8 cellular contexts compared by ENCODE assay signal in the genomic region with DNA sequence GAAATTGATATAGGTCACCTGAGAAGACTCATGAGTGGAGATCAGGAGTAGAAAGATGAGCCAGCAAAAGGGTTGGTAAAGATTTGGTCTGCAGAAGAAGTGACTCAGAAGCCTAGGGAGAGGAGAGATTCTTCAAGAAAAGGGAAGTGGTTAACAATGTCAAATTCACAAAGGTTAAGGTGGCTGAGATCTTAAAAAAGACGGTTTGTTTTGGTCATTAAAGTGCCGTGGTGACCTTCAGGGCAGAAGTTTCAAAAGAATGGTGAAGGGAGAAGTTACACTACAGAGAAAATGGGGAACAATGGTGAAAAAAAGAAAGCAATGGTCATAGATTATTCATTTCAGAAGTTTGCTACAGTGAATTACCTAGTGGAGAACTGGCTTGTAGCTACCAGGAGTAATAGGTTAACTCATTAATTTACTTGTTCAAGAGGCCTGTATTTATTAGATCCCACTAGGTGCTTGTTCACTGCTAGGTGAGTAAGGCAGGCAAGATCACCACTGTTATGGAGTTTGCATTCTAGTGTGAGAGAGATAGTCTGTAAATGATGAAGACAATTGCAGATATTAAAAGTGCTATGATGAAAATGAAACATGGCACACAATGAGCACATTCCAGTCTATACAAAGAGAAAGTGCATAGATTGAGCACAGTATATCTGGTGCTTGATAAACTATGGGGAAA. TPM values are rescaled to one million over a fixed set of nuclear protein-coding genes. Genes with fewer than 3 reads are reported as not detected.
DNase-seq lines count a peak whose midpoint lies in the region; ATAC-seq and TF ChIP-seq lines count a peak whose summit lies in the region.

No MANE protein-coding gene starts in this region.

- no peaks in the 10 kb centered on the region for H3K36me3 ChIP-seq in tibial nerve

- no peak overlapping the region for H3K4me3 Mint-ChIP-seq in activated CD4-positive, alpha-beta T cell treated with anti-CD3 and anti-CD28 coated beads for 36 hours
- no peak overlapping the region for H3K4me3 Mint-ChIP-seq in stimulated activated memory B cell treated with anti-CD40 and anti-IgM and Interleukin-4, amounts not matched to agents 10 μg/mL and 1 μg/mL and 100 μg/mL, for 72 hours

- intact Hi-C loops in activated CD4-positive, alpha-beta T cell treated with anti-CD3 and anti-CD28 coated beads for 36 hours (cut with DNase I, micrococcal nuclease), result loop anchor here (1.0 to 2.0 kb wide), 2 partner anchors 35 to 36 kb away; no protein-coding TSS in a partner anchor

- H3K9me3 ChIP-seq in tibial nerve, result no peaks in the 10 kb centered on the region

- H3K4me3 ChIP-seq in NB4 (ENCODE audit: low read depth, low read length), result peak overlapping the region; percentile 21
- no peak overlapping the region for H3K4me3 ChIP-seq in tibial nerve

- no peak for TF ChIP-seq EP300 in tibial nerve (IDR thresholded peaks at IDR 0.05)

- H3K27me3 Mint-ChIP-seq in activated CD4-positive, alpha-beta T cell treated with anti-CD3 and anti-CD28 coated beads for 36 hours, result peaks cover 2% of the 10 kb centered on the region
- no peaks in the 10 kb centered on the region for H3K27me3 Mint-ChIP-seq in stimulated activated memory B cell treated with anti-CD40 and anti-IgM and Interleukin-4, amounts not matched to agents 10 μg/mL and 1 μg/mL and 100 μg/mL, for 72 hours

- 47% methylated on average over 2 of the region's 2 CpGs for WGBS in tibial nerve, 2 donors

- H3K4me1 Mint-ChIP-seq in activated CD4-positive, alpha-beta T cell treated with anti-CD3 and anti-CD28 coated beads for 36 hours, result peaks cover 4% of the 10 kb centered on the region
- H3K4me1 Mint-ChIP-seq in stimulated activated memory B cell treated with anti-CD40 and anti-IgM and Interleukin-4, amounts not matched to agents 10 μg/mL and 1 μg/mL and 100 μg/mL, for 72 hours, result peaks cover 49% of the 10 kb centered on the region

- TF ChIP-seq POLR2A in NB4 (IDR thresholded peaks at IDR 0.05; ENCODE audit: extremely low read depth, insufficient read length) (no peak), tibial nerve (IDR thresholded peaks at IDR 0.05) (no peak)

- no peaks in the 10 kb centered on the region for H3K9me3 Mint-ChIP-seq in activated CD4-positive, alpha-beta T cell treated with anti-CD3 and anti-CD28 coated beads for 36 hours (ENCODE audit: low read depth)
- no peaks in the 10 kb centered on the region for H3K9me3 Mint-ChIP-seq in stimulated activated memory B cell treated with anti-CD40 and anti-IgM and Interleukin-4, amounts not matched to agents 10 μg/mL and 1 μg/mL and 100 μg/mL, for 72 hours

- TF ChIP-seq CTCF in NB4 (IDR thresholded peaks at IDR 0.05; ENCODE audit: low read depth, low read length), result no peak
- no peak for TF ChIP-seq CTCF in tibial nerve (IDR thresholded peaks at IDR 0.05)

- H3K27me3 ChIP-seq in tibial nerve, result no peaks in the 10 kb centered on the region

- H3K36me3 Mint-ChIP-seq in activated CD4-positive, alpha-beta T cell treated with anti-CD3 and anti-CD28 coated beads for 36 hours (ENCODE audit: low read depth), result no peaks in the 10 kb centered on the region
- H3K36me3 Mint-ChIP-seq in stimulated activated memory B cell treated with anti-CD40 and anti-IgM and Interleukin-4, amounts not matched to agents 10 μg/mL and 1 μg/mL and 100 μg/mL, for 72 hours, result no peaks in the 10 kb centered on the region

- ATAC-seq in activated CD4-positive, alpha-beta T cell treated with anti-CD3 and anti-CD28 coated beads for 36 hours, result peak; percentile 93
- peak; percentile 75 for ATAC-seq in HG02884 (IDR thresholded peaks at IDR 0.05; ENCODE audit: unreplicated experiment)
- peak; percentile 94 for ATAC-seq in stimulated activated memory B cell treated with anti-CD40 and anti-IgM and Interleukin-4, amounts not matched to agents 10 μg/mL and 1 μg/mL and 100 μg/mL, for 72 hours

- no peak overlapping the region for H3K27ac ChIP-seq in tibial nerve

- POLR2A ChIA-PET in activated CD4-positive, alpha-beta T cell treated with anti-CD3 and anti-CD28 coated beads for 36 hours (lab: Charles Lee), result no interaction called here

- H3K4me1 ChIP-seq in tibial nerve, result peaks cover 0 to 19% (median 13%) of the 10 kb centered on the region in 4 donors

- CTCF ChIA-PET in activated CD4-positive, alpha-beta T cell treated with anti-CD3 and anti-CD28 coated beads for 36 hours (lab: Charles Lee), result interaction anchor here (0.5 kb wide), 1 partner anchor 17 kb away, joined by 3 read pairs; no protein-coding TSS in a partner anchor

- H3K27ac Mint-ChIP-seq in activated CD4-positive, alpha-beta T cell treated with anti-CD3 and anti-CD28 coated beads for 36 hours, result no peak overlapping the region
- no peak overlapping the region for H3K27ac Mint-ChIP-seq in stimulated activated memory B cell treated with anti-CD40 and anti-IgM and Interleukin-4, amounts not matched to agents 10 μg/mL and 1 μg/mL and 100 μg/mL, for 72 hours

- no peak for DNase-seq in activated CD4-positive, alpha-beta T cell treated with anti-CD3 and anti-CD28 coated beads for 36 hours
- no peak for DNase-seq in activated CD4-positive, alpha-beta T cell treated with anti-CD3 and anti-CD28 coated beads, Interleukin-2, amount 50 U/mL, for 4 hours
- peak; percentile 98 for DNase-seq in NB4 (ENCODE audit: low read depth)
- DNase-seq in tibial nerve (ENCODE audit: low spot score in 2 of 2), result no peak
- DNase-seq in HuH-7 (ENCODE audit: low spot score), result no peak
- DNase-seq in medulla oblongata (ENCODE audit: extremely low spot score), result no peak

RNA-seq across cellular contexts. Expression of gene FBXO48, which starts 43.0 kb away (rescaled TPM):
- 1 to 10 TPM; 2.0 to 2.4 TPM for total RNA-seq in activated CD4-positive, alpha-beta T cell treated with anti-CD3 and anti-CD28 coated beads for 36 hours
- 1 to 10 TPM in 3 of 4 donors, under 1 TPM in 1; 0.60 to 2.0 (median 1.2) TPM for total RNA-seq in tibial nerve

RNA-seq across cellular contexts. Expression of gene APLF, which starts 43.3 kb away (rescaled TPM):
- total RNA-seq in activated CD4-positive, alpha-beta T cell treated with anti-CD3 and anti-CD28 coated beads for 36 hours, result 1 to 10 TPM; 2.5 to 4.3 TPM
- 10 to 100 TPM in 3 of 4 donors, 1 to 10 TPM in 1; 6.9 to 11.6 (median 10.6) TPM for total RNA-seq in tibial nerve

RNA-seq across cellular contexts. Expression of gene PLEK, which starts 59.0 kb away (rescaled TPM):
- under 1 TPM; 0.60 to 0.89 TPM for total RNA-seq in activated CD4-positive, alpha-beta T cell treated with anti-CD3 and anti-CD28 coated beads for 36 hours
- total RNA-seq in tibial nerve, result 1 to 10 TPM; 7.8 to 9.8 (median 9.1) TPM

Comparison
In these comparisons a context has a peak if more than half of its experiments do, and no peak if none do; other contexts are left out.
1. RNA of gene PLEK, which starts 59.0 kb away (total RNA-seq): 7.8 to 9.8 TPM in tibial nerve; 0.60 to 0.89 TPM in activated CD4-positive, alpha-beta T cell treated with anti-CD3 and anti-CD28 coated beads for 36 hours; every median in the first group is over 4 times any median in the second.
2. Peak in every context shown above with its lines, with median percentiles within 50 percentile points of each other: ATAC-seq.